In the genomic region with DNA sequence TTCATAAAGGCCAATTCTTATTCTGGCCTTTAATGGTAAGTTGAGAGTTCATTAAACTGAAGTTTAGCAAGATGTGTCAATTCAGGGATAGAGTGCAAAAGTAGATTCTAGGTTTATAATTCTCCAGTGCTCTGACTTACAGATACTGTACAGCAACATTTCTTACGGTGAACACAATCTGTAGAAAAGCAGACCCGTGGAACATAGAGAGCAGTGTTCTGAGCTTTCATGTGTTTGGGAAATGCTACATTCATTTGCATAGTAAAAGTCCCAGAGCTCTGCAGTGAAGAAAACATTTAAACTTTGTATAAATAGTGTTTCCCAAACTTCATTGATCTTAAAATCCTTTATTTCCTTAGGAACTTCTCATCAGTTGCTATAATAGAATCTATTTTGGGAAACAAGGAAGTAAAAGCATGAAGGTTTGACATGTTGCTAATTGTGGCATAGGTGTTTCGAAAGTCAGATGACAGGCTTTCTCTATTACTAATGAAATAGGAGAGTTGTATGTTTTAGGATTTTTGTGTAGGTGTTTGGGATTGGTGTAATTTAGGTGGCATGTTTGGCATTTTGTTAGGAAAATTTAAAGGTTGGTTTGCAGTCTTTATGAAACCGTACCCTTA, we compare ENCODE assay signal across 24 cellular contexts.
A peak's percentile ranks its signal among the peaks of the same experiment; 100 is the strongest.
DNase-seq lines count a peak whose midpoint lies in the region; ATAC-seq and TF ChIP-seq lines count a peak whose summit lies in the region.
"Had no signal": no experiment of that assay in that cellular context is flagged by ENCODE, and none has a peak within 500 bp of the region (broad histone marks: within the 10 kb centered on the region; RNA-seq: fewer than 3 reads in every experiment).

No MANE protein-coding gene starts in this region.

- H3K4me3 Mint-ChIP-seq in activated T-helper 17 cell treated with anti-CD3 and anti-CD28 coated beads, Interleukin-2, amount 50 U/mL, for 72 hours: no peak overlapping the region
- H3K4me3 Mint-ChIP-seq: CD8-positive, alpha-beta T cell; naive B cell; stimulated activated naive CD8-positive, alpha-beta T cell treated with anti-CD3 and anti-CD28 coated beads, Interleukin-15, Interleukin-2, amounts not matched to agents 100 ng/mL and 50 ng/mL, for 24 hours had no signal

- ATAC-seq in GM21723 (IDR thresholded peaks at IDR 0.05; ENCODE audit: unreplicated experiment): peak; percentile 69
- ATAC-seq in activated T-helper 17 cell treated with anti-CD3 and anti-CD28 coated beads, Interleukin-2, amount 50 U/mL, for 72 hours (replicated peaks): no peak
- no peak for ATAC-seq in SK-N-SH treated with all-trans-retinoic acid at 6 μM for 48 hours
- no peak for ATAC-seq in GM21619 (IDR thresholded peaks at IDR 0.05; ENCODE audit: unreplicated experiment)
- ATAC-seq: CD8-positive, alpha-beta T cell had no signal

- H3K27ac Mint-ChIP-seq in activated T-helper 17 cell treated with anti-CD3 and anti-CD28 coated beads, Interleukin-2, amount 50 U/mL, for 72 hours: no peak overlapping the region
- H3K27ac Mint-ChIP-seq: CD8-positive, alpha-beta T cell; naive B cell; stimulated activated naive CD8-positive, alpha-beta T cell treated with anti-CD3 and anti-CD28 coated beads, Interleukin-15, Interleukin-2, amounts not matched to agents 100 ng/mL and 50 ng/mL, for 24 hours had no signal

- H3K27me3 Mint-ChIP-seq in activated T-helper 17 cell treated with anti-CD3 and anti-CD28 coated beads, Interleukin-2, amount 50 U/mL, for 72 hours: peaks cover 3% of the 10 kb centered on the region
- H3K27me3 Mint-ChIP-seq: naive B cell; stimulated activated naive CD8-positive, alpha-beta T cell treated with anti-CD3 and anti-CD28 coated beads, Interleukin-15, Interleukin-2, amounts not matched to agents 100 ng/mL and 50 ng/mL, for 24 hours had no signal

- H3K4me1 Mint-ChIP-seq in activated T-helper 17 cell treated with anti-CD3 and anti-CD28 coated beads, Interleukin-2, amount 50 U/mL, for 72 hours: no peaks in the 10 kb centered on the region
- H3K4me1 Mint-ChIP-seq: naive B cell had no signal

- no peaks in the 10 kb centered on the region for H3K36me3 Mint-ChIP-seq in activated T-helper 17 cell treated with anti-CD3 and anti-CD28 coated beads, Interleukin-2, amount 50 U/mL, for 72 hours (ENCODE audit: low read depth)
- H3K36me3 Mint-ChIP-seq: CD8-positive, alpha-beta T cell; naive B cell had no signal

- TF ChIP-seq CTCF in NB4 (IDR thresholded peaks at IDR 0.05; ENCODE audit: low read depth, low read length) (no peak), epithelial cell of esophagus (IDR thresholded peaks at IDR 0.05; ENCODE audit: insufficient read depth, low read depth, low read length, missing control alignments) (no peak)

- peak; percentile 47 for DNase-seq in NOMO-1 treated with DMSO at 0.1 percent for 48 hours (lab: John Stamatoyannopoulos, UW; ENCODE audit: unreplicated experiment)
- no peak for DNase-seq in NOMO-1 treated with dmso at 0.1 percent for 144 hours (lab: John Stamatoyannopoulos, UW; ENCODE audit: unreplicated experiment)
- DNase-seq in NB4 (ENCODE audit: low read depth): peak; percentile 11
- DNase-seq in epithelial cell of esophagus (ENCODE audit: low read depth): peak; percentile 46
- DNase-seq: 8988T; activated naive CD4-positive, alpha-beta T cell treated with Interleukin-2 at 50 U/mL for 16 hours; activated T-cell treated with anti-CD3 and anti-CD28 coated beads, Interleukin-2, amount 50 U/mL, for 1 hour; AML-193; CD8-positive, alpha-beta T cell; IMR-90; mesendoderm; naive B cell; NCI-H1436 treated with DMSO at 0.1 percent for 48 hours; NCI-H2171 treated with DMSO at 0.1 percent for 48 hours; NCI-H524 treated with DMSO at 0.1 percent for 48 hours; occipital lobe; SHP77 treated with DMSO at 0.1 percent for 48 hours; stimulated activated CD4-positive, alpha-beta T cell treated with anti-CD3 and anti-CD28 coated beads, Interleukin-4, amount 100 ng/mL, for 4 hours; tibial artery had no signal

- no peak overlapping the region for H3K4me3 ChIP-seq in NB4 (ENCODE audit: low read depth, low read length)
- H3K4me3 ChIP-seq in epithelial cell of esophagus (ENCODE audit: low read length): no peak overlapping the region
- H3K4me3 ChIP-seq: tibial artery had no signal

- peaks cover 12% of the 10 kb centered on the region for H3K9me3 Mint-ChIP-seq in activated T-helper 17 cell treated with anti-CD3 and anti-CD28 coated beads, Interleukin-2, amount 50 U/mL, for 72 hours

- TF ChIP-seq POLR2A in NB4 (IDR thresholded peaks at IDR 0.05; ENCODE audit: extremely low read depth, insufficient read length): no peak

TF ChIP-seq in SK-N-SH treated with all-trans-retinoic acid at 6 μM for 48 hours, 23 proteins besides CTCF, POLR2A, EP300 and RAD21:
- TF ChIP-seq BACH2 (CRISPR knock-in tag; IDR thresholded peaks at IDR 0.05; ENCODE audit: borderline replicate concordance): no peak
- TF ChIP-seq TCF4 (CRISPR knock-in tag; IDR thresholded peaks at IDR 0.05; ENCODE audit: borderline replicate concordance): no peak
- TF ChIP-seq, protein P1, sequence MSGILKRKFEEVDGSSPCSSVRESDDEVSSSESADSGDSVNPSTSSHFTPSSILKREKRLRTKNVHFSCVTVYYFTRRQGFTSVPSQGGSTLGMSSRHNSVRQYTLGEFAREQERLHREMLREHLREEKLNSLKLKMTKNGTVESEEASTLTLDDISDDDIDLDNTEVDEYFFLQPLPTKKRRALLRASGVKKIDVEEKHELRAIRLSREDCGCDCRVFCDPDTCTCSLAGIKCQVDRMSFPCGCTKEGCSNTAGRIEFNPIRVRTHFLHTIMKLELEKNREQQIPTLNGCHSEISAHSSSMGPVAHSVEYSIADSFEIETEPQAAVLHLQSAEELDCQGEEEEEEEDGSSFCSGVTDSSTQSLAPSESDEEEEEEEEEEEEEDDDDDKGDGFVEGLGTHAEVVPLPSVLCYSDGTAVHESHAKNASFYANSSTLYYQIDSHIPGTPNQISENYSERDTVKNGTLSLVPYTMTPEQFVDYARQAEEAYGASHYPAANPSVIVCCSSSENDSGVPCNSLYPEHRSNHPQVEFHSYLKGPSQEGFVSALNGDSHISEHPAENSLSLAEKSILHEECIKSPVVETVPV (CRISPR knock-in tag; IDR thresholded peaks at IDR 0.05): no peak
- TF ChIP-seq ZNF70 (CRISPR knock-in tag; IDR thresholded peaks at IDR 0.05): no peak
- no peak for TF ChIP-seq ARNTL (CRISPR knock-in tag; IDR thresholded peaks at IDR 0.05; ENCODE audit: borderline replicate concordance, low read depth)
- TF ChIP-seq, protein P2, sequence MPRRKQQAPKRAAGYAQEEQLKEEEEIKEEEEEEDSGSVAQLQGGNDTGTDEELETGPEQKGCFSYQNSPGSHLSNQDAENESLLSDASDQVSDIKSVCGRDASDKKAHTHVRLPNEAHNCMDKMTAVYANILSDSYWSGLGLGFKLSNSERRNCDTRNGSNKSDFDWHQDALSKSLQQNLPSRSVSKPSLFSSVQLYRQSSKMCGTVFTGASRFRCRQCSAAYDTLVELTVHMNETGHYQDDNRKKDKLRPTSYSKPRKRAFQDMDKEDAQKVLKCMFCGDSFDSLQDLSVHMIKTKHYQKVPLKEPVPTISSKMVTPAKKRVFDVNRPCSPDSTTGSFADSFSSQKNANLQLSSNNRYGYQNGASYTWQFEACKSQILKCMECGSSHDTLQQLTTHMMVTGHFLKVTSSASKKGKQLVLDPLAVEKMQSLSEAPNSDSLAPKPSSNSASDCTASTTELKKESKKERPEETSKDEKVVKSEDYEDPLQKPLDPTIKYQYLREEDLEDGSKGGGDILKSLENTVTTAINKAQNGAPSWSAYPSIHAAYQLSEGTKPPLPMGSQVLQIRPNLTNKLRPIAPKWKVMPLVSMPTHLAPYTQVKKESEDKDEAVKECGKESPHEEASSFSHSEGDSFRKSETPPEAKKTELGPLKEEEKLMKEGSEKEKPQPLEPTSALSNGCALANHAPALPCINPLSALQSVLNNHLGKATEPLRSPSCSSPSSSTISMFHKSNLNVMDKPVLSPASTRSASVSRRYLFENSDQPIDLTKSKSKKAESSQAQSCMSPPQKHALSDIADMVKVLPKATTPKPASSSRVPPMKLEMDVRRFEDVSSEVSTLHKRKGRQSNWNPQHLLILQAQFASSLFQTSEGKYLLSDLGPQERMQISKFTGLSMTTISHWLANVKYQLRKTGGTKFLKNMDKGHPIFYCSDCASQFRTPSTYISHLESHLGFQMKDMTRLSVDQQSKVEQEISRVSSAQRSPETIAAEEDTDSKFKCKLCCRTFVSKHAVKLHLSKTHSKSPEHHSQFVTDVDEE (CRISPR knock-in tag; IDR thresholded peaks at IDR 0.05): no peak
- no peak for TF ChIP-seq ZNF565 (CRISPR knock-in tag; conservative IDR thresholded peaks at IDR 0.05; ENCODE audit: low read depth)
- TF ChIP-seq CSDC2 (CRISPR knock-in tag; IDR thresholded peaks at IDR 0.05): no peak
- TF ChIP-seq, protein P3, sequence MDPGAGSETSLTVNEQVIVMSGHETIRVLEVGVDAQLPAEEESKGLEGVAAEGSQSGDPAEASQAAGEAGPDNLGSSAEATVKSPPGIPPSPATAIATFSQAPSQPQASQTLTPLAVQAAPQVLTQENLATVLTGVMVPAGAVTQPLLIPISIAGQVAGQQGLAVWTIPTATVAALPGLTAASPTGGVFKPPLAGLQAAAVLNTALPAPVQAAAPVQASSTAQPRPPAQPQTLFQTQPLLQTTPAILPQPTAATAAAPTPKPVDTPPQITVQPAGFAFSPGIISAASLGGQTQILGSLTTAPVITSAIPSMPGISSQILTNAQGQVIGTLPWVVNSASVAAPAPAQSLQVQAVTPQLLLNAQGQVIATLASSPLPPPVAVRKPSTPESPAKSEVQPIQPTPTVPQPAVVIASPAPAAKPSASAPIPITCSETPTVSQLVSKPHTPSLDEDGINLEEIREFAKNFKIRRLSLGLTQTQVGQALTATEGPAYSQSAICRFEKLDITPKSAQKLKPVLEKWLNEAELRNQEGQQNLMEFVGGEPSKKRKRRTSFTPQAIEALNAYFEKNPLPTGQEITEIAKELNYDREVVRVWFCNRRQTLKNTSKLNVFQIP (CRISPR knock-in tag; IDR thresholded peaks at IDR 0.05; ENCODE audit: borderline replicate concordance, low read depth): no peak
